ENCODE assay signal across 16 cellular contexts in genomic region chr9:98331536-98332259, GRCh38.
"Had no signal": no experiment of that assay in that cellular context is flagged by ENCODE, and none has a peak within 500 bp of the region (broad histone marks: within the 10 kb centered on the region; RNA-seq: fewer than 3 reads in every experiment).

No MANE protein-coding gene starts in this region.

- H3K9me3 Mint-ChIP-seq: activated CD4-positive, alpha-beta T cell treated with anti-CD3 and anti-CD28 coated beads, Interleukin-2, amount 10 ng/mL, durations not matched to agents 7 days and 5 days; activated naive CD4-positive, alpha-beta T cell treated with anti-CD3 and anti-CD28 coated beads, Interleukin-2, amount 50 U/mL, for 24 hours; effector memory CD8-positive, alpha-beta T cell; stimulated activated naive CD8-positive, alpha-beta T cell treated with anti-CD3 and anti-CD28 coated beads, Interleukin-15, Interleukin-2, amounts not matched to agents 100 ng/mL and 50 ng/mL, for 24 hours; T-cell had no signal

- H3K36me3 Mint-ChIP-seq: activated naive CD4-positive, alpha-beta T cell treated with anti-CD3 and anti-CD28 coated beads, Interleukin-2, amount 50 U/mL, for 24 hours; T-cell had no signal

- H3K4me1 Mint-ChIP-seq: activated CD4-positive, alpha-beta T cell treated with anti-CD3 and anti-CD28 coated beads, Interleukin-2, amount 10 ng/mL, durations not matched to agents 7 days and 5 days; activated naive CD4-positive, alpha-beta T cell treated with anti-CD3 and anti-CD28 coated beads, Interleukin-2, amount 50 U/mL, for 24 hours; T-cell had no signal

- DNase-seq: activated CD4-positive, alpha-beta T cell treated with anti-CD3 and anti-CD28 coated beads, Interleukin-2, amount 10 ng/mL, durations not matched to agents 7 days and 5 days; activated CD4-positive, CD25-positive, alpha-beta regulatory T cell; activated T-cell treated with anti-CD3 and anti-CD28 coated beads, Interleukin-2, amount 50 U/mL, for 1 hour; body of pancreas; central memory CD4-positive, alpha-beta T cell; effector memory CD8-positive, alpha-beta T cell; kidney; left ventricle myocardium inferior; retina; stimulated activated CD4-positive, alpha-beta T cell treated with anti-CD3 and anti-CD28 coated beads, Interleukin-15, amount 100 ng/mL, for 24 hours; stimulated activated CD4-positive, alpha-beta T cell treated with anti-CD3 and anti-CD28 coated beads, Interleukin-4, amount 100 ng/mL, for 24 hours; T-cell; testis; upper lobe of right lung had no signal

- H3K4me3 ChIP-seq: body of pancreas, left ventricle myocardium inferior, testis, upper lobe of right lung had no signal

- H3K4me3 Mint-ChIP-seq: activated CD4-positive, alpha-beta T cell treated with anti-CD3 and anti-CD28 coated beads, Interleukin-2, amount 10 ng/mL, durations not matched to agents 7 days and 5 days; activated naive CD4-positive, alpha-beta T cell treated with anti-CD3 and anti-CD28 coated beads, Interleukin-2, amount 50 U/mL, for 24 hours; effector memory CD8-positive, alpha-beta T cell; stimulated activated naive CD8-positive, alpha-beta T cell treated with anti-CD3 and anti-CD28 coated beads, Interleukin-15, Interleukin-2, amounts not matched to agents 100 ng/mL and 50 ng/mL, for 24 hours; T-cell had no signal

- ATAC-seq: body of pancreas; effector memory CD8-positive, alpha-beta T cell; upper lobe of right lung had no signal

- H3K27ac Mint-ChIP-seq: activated CD4-positive, alpha-beta T cell treated with anti-CD3 and anti-CD28 coated beads, Interleukin-2, amount 10 ng/mL, durations not matched to agents 7 days and 5 days; activated naive CD4-positive, alpha-beta T cell treated with anti-CD3 and anti-CD28 coated beads, Interleukin-2, amount 50 U/mL, for 24 hours; effector memory CD8-positive, alpha-beta T cell; stimulated activated naive CD8-positive, alpha-beta T cell treated with anti-CD3 and anti-CD28 coated beads, Interleukin-15, Interleukin-2, amounts not matched to agents 100 ng/mL and 50 ng/mL, for 24 hours; T-cell had no signal
